Comparison of ENCODE assay signal across 25 cellular contexts in genomic region chr1:30040081-30041019, GRCh38.
"Had no signal": no experiment of that assay in that cellular context is flagged by ENCODE, and none has a peak within 500 bp of the region (broad histone marks: within the 10 kb centered on the region; RNA-seq: fewer than 3 reads in every experiment).

No MANE protein-coding gene starts in this region.

- H3K4me3 ChIP-seq: ascending aorta, body of pancreas, MG63 had no signal

- H3K4me3 Mint-ChIP-seq: activated B cell treated with CpG ODN at 0.5 μM for 24 hours; activated CD4-positive, alpha-beta T cell treated with anti-CD3 and anti-CD28 coated beads, Interleukin-2, amount 10 ng/mL, durations not matched to agents 24 days and 14 days; activated naive CD8-positive, alpha-beta T cell treated with anti-CD3 and anti-CD28 coated beads, Interleukin-2, amount 50 U/mL, for 24 hours; T-helper 17 cell had no signal

- ATAC-seq: activated naive CD4-positive, alpha-beta T cell treated with anti-CD3 and anti-CD28 coated beads, Interleukin-2, amount 50 U/mL, for 72 hours; activated naive CD8-positive, alpha-beta T cell treated with anti-CD3 and anti-CD28 coated beads, Interleukin-2, amount 50 U/mL, for 24 hours; body of pancreas; T-helper 17 cell had no signal

- DNase-seq: activated B cell treated with CpG ODN at 0.5 μM for 24 hours; activated CD4-positive, alpha-beta T cell treated with anti-CD3 and anti-CD28 coated beads for 1 hour; activated CD4-positive, alpha-beta T cell treated with anti-CD3 and anti-CD28 coated beads, Interleukin-2, amount 10 ng/mL, durations not matched to agents 24 days and 14 days; activated CD4-positive, alpha-beta T cell treated with anti-CD3 and anti-CD28 coated beads, Interleukin-2, amount 50 U/mL, for 48 hours; activated CD8-positive, alpha-beta memory T cell treated with anti-CD3 and anti-CD28 coated beads, Interleukin-2, amount 50 U/mL, for 4 hours; activated naive CD4-positive, alpha-beta T cell; activated naive CD8-positive, alpha-beta T cell treated with anti-CD3 and anti-CD28 coated beads, Interleukin-2, amount 50 U/mL, for 24 hours; activated T-cell treated with anti-CD3 and anti-CD28 coated beads, Interleukin-2, amount 50 U/mL, for 1 hour; amniotic stem cell; body of pancreas; MG63; MV-4-11; NCI-H1092 treated with DMSO at 0.1 percent for 48 hours; NCI-H1417 treated with DMSO at 0.1 percent for 48 hours; NCI-H1694 treated with DMSO at 0.1 percent for 48 hours; NCI-H2029 treated with DMSO at 0.1 percent for 48 hours; NCI-H345; NCI-H510A; NCI-H526 treated with DMSO at 0.1 percent for 48 hours; NCI-H82; SIG-M5; T-helper 17 cell; T-helper 9 cell had no signal

- H3K9me3 ChIP-seq: ascending aorta, MG63 had no signal

- H3K36me3 ChIP-seq: ascending aorta, MG63 had no signal

- H3K4me1 Mint-ChIP-seq: activated B cell treated with CpG ODN at 0.5 μM for 24 hours; activated CD4-positive, alpha-beta T cell treated with anti-CD3 and anti-CD28 coated beads, Interleukin-2, amount 10 ng/mL, durations not matched to agents 24 days and 14 days had no signal

- H3K27me3 Mint-ChIP-seq: activated CD4-positive, alpha-beta T cell treated with anti-CD3 and anti-CD28 coated beads, Interleukin-2, amount 10 ng/mL, durations not matched to agents 24 days and 14 days had no signal

- H3K4me1 ChIP-seq: ascending aorta, body of pancreas had no signal

- H3K27ac Mint-ChIP-seq: activated B cell treated with CpG ODN at 0.5 μM for 24 hours; activated CD4-positive, alpha-beta T cell treated with anti-CD3 and anti-CD28 coated beads, Interleukin-2, amount 10 ng/mL, durations not matched to agents 24 days and 14 days; activated naive CD4-positive, alpha-beta T cell treated with anti-CD3 and anti-CD28 coated beads, Interleukin-2, amount 50 U/mL, for 72 hours; activated naive CD8-positive, alpha-beta T cell treated with anti-CD3 and anti-CD28 coated beads, Interleukin-2, amount 50 U/mL, for 24 hours; T-helper 17 cell had no signal

- H3K27me3 ChIP-seq: ascending aorta, body of pancreas, MG63 had no signal

- H3K27ac ChIP-seq: ascending aorta, body of pancreas had no signal

- H3K9me3 Mint-ChIP-seq: activated naive CD8-positive, alpha-beta T cell treated with anti-CD3 and anti-CD28 coated beads, Interleukin-2, amount 50 U/mL, for 24 hours had no signal
